ENCODE assay signal across 8 cellular contexts in the genomic region with DNA sequence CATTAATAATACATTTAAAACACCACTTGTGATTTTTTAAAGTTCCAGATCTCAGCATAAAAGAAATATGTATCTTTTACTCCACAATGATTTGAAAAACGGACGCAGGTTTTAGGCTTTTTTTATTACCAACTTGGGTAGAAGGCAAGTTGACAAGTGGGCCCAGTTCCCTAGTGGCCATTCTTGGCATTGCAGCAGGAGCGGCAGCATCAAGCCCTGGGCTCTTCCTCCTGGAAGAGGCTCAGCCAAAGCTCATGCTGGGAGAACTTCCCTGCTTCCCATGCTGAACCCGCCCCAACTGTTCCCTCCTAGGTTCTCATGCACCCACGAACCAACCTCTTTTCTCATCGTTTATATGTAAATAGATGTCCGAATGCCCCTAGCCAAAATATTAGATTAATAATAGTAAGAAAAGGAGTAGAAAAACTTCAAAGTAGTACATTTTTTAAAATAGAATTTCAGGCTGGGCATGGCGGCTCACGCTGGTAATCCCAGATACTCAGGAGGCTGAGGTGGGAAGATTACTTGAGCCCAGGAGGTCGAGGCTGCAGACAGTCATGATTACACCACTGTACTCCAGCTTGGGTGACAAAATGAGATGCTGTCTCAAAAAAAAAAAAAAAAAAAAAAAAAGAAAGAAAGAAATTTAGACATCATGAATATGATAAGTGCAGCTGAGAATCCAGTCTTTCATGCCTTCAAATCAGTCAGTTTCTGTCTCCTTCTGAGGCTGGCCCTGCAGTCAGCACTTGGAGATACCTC. TPM values are rescaled to one million over a fixed set of nuclear protein-coding genes. Genes with fewer than 3 reads are reported as not detected.
A peak's percentile ranks its signal among the peaks of the same experiment; 100 is the strongest.
DNase-seq lines count a peak whose midpoint lies in the region; ATAC-seq and TF ChIP-seq lines count a peak whose summit lies in the region.

No MANE protein-coding gene starts in this region.

- no peak overlapping the region for H4K12ac ChIP-seq in trophoblast cell (ENCODE audit: low read depth, low read length)

- no peak overlapping the region for H3K4me2 ChIP-seq in trophoblast cell (ENCODE audit: low read length)

- H3K4me3 ChIP-seq in WERI-Rb-1 (ENCODE audit: low read depth, low read length) (no peak overlapping the region), epithelial cell of proximal tubule (ENCODE audit: low read depth, low read length) (no peak overlapping the region), trophoblast cell (ENCODE audit: low read depth, low read length) (no peak overlapping the region)

- H3K9ac ChIP-seq in trophoblast cell (ENCODE audit: low read length) = no peak overlapping the region

- no peak overlapping the region for H2AK5ac ChIP-seq in trophoblast cell (ENCODE audit: low read length)

- H3K14ac ChIP-seq in trophoblast cell (ENCODE audit: low read length) = no peak overlapping the region

- H3K18ac ChIP-seq in trophoblast cell (ENCODE audit: low read length) = no peak overlapping the region

- H3K9me3 ChIP-seq in WERI-Rb-1 (ENCODE audit: severe bottlenecking) = no peaks in the 10 kb centered on the region
- H3K9me3 ChIP-seq in trophoblast cell (ENCODE audit: insufficient read depth, low read depth, low read length) = no peaks in the 10 kb centered on the region

- ATAC-seq in HG03342 (IDR thresholded peaks at IDR 0.05; ENCODE audit: unreplicated experiment) = no peak

- H4K8ac ChIP-seq in trophoblast cell (ENCODE audit: low read depth, low read length) = no peak overlapping the region

- H3K36me3 ChIP-seq in WERI-Rb-1 = no peaks in the 10 kb centered on the region
- no peaks in the 10 kb centered on the region for H3K36me3 ChIP-seq in trophoblast cell (ENCODE audit: control insufficient read depth in 1 of 2, insufficient read depth in 2 of 2, low read length in 2 of 2)

- no peak overlapping the region for H3K4ac ChIP-seq in trophoblast cell (ENCODE audit: low read depth, low read length)

- H3K27me3 ChIP-seq in WERI-Rb-1 (ENCODE audit: insufficient read depth, low read depth, severe bottlenecking) = no peaks in the 10 kb centered on the region
- H3K27me3 ChIP-seq in trophoblast cell (ENCODE audit: insufficient read depth, low read length) = no peaks in the 10 kb centered on the region

- H3K27ac ChIP-seq in WERI-Rb-1 = no peak overlapping the region
- H3K27ac ChIP-seq in trophoblast cell (ENCODE audit: low read depth, low read length) = no peak overlapping the region

- WGBS in trophoblast cell (ENCODE audit: extremely low coverage, insufficient coverage, insufficient read length) = no CpG with 5 or more reads among the region's 10 CpGs

- H2BK12ac ChIP-seq in trophoblast cell (ENCODE audit: low read length) = no peak overlapping the region

- no peak overlapping the region for H4K91ac ChIP-seq in trophoblast cell (ENCODE audit: low read depth, low read length)

- H2AFZ ChIP-seq in trophoblast cell (ENCODE audit: insufficient read depth, low read length, poor library complexity) = no peak overlapping the region

- H3K23ac ChIP-seq in trophoblast cell (ENCODE audit: low read length) = no peak overlapping the region

- no peaks in the 10 kb centered on the region for H3K79me1 ChIP-seq in trophoblast cell (ENCODE audit: low read length)

- H2BK120ac ChIP-seq in trophoblast cell (ENCODE audit: insufficient read depth, low read length, poor library complexity) = no peak overlapping the region

- H3K4me1 ChIP-seq in trophoblast cell (ENCODE audit: control insufficient read depth in 1 of 2, insufficient read depth in 2 of 2, low read length in 2 of 2) = no peaks in the 10 kb centered on the region

- no peaks in the 10 kb centered on the region for H3K79me2 ChIP-seq in trophoblast cell (ENCODE audit: control insufficient read depth, insufficient read depth, low read length, poor library complexity)

- peak; percentile 78 for DNase-seq in activated effector memory CD4-positive, alpha-beta T cell treated with anti-CD3 and anti-CD28 coated beads, Interleukin-2, amount 50 U/mL, for 16 hours
- no peak for DNase-seq in activated effector memory CD4-positive, alpha-beta T cell treated with Interleukin-2 at 50 U/mL for 16 hours
- peak; percentile 54 for DNase-seq in HT1080 (ENCODE audit: low read depth)
- DNase-seq in WERI-Rb-1 = peak; percentile 67
- no peak for DNase-seq in epithelial cell of proximal tubule (ENCODE audit: low read depth)
- peak; percentile 31 to 71 for DNase-seq in trophoblast cell
- DNase-seq in NCI-H226 = no peak

- TF ChIP-seq CTCF in WERI-Rb-1 (IDR thresholded peaks at IDR 0.05; ENCODE audit: low read depth, low read length) (peak; percentile 86), epithelial cell of proximal tubule (conservative IDR thresholded peaks at IDR 0.05; ENCODE audit: low read depth, low read length) (peak; percentile 69)

- H2BK5ac ChIP-seq in trophoblast cell (ENCODE audit: low read depth, low read length, poor library complexity) = no peak overlapping the region

RNA-seq across cellular contexts. Expression of a gene that starts 18.2 kb away (rescaled TPM):
- 0.40 TPM in 2 replicates for total RNA-seq in HT1080 (2014; rRNA removed; shearing (Covaris generic))
- 0.43 and 0.81 TPM in 2 replicates for polyA plus RNA-seq in HT1080 (2015; cell fraction: cytosol; rRNA removed)
- polyA plus RNA-seq in HT1080 (2015; cell fraction: nucleus; rRNA removed) = 0.93 and 1.2 TPM in 2 replicates
- total RNA-seq in epithelial cell of proximal tubule = 1.4 and 2.7 TPM in 2 replicates
- 0.21 and 0.24 TPM in 2 replicates for polyA plus RNA-seq in trophoblast cell (2013)

Comparison
In these comparisons a context has a peak if more than half of its experiments do, and no peak if none do; other contexts are left out.
1. DNase-seq: peak in activated effector memory CD4-positive, alpha-beta T cell treated with anti-CD3 and anti-CD28 coated beads, Interleukin-2, amount 50 U/mL, for 16 hours (single experiment), HT1080 (single experiment), WERI-Rb-1 (single experiment) and trophoblast cell (2 of 2); none in activated effector memory CD4-positive, alpha-beta T cell treated with Interleukin-2 at 50 U/mL for 16 hours (single experiment), epithelial cell of proximal tubule (single experiment) and NCI-H226 (single experiment).